ENCODE assay signal across 9 cellular contexts in genomic region chr12:42587564-42588307, GRCh38. TPM values are rescaled to one million over a fixed set of nuclear protein-coding genes. Genes with fewer than 3 reads are reported as not detected.
DNase-seq lines count a peak whose midpoint lies in the region; ATAC-seq, FAIRE-seq and TF ChIP-seq lines count a peak whose summit lies in the region.
"Had no signal": no experiment of that assay in that cellular context is flagged by ENCODE, and none has a peak within 500 bp of the region (broad histone marks: within the 10 kb centered on the region; RNA-seq: fewer than 3 reads in every experiment).

No MANE protein-coding gene starts in this region.

- no peak overlapping the region for H3K18ac ChIP-seq in mesenchymal stem cell (ENCODE audit: low read depth in 1 of 2, low read length in 2 of 2)

- H4K20me1 ChIP-seq in SK-N-SH (ENCODE audit: insufficient read depth), result no peaks in the 10 kb centered on the region

- no peak for TF ChIP-seq RAD21 in SK-N-SH (IDR thresholded peaks at IDR 0.05; ENCODE audit: low read length)

- no peaks in the 10 kb centered on the region for H3K36me3 Mint-ChIP-seq in activated naive CD4-positive, alpha-beta T cell treated with anti-CD3 and anti-CD28 coated beads, Interleukin-2, amount 50 U/mL, for 24 hours

- no peak overlapping the region for H2BK15ac ChIP-seq in mesenchymal stem cell (ENCODE audit: low read depth, poor library complexity, severe bottlenecking)

- no peak overlapping the region for H3K27ac Mint-ChIP-seq in activated naive CD4-positive, alpha-beta T cell treated with anti-CD3 and anti-CD28 coated beads, Interleukin-2, amount 50 U/mL, for 24 hours
- H3K27ac Mint-ChIP-seq: activated CD8-positive, alpha-beta T cell treated with anti-CD3 and anti-CD28 coated beads, Interleukin-2, amount 10 ng/mL, durations not matched to agents 7 days and 5 days had no signal

- H2AK5ac ChIP-seq in mesenchymal stem cell (ENCODE audit: low read length, severe bottlenecking), result no peak overlapping the region

- no peak for TF ChIP-seq CTCF in breast epithelium (IDR thresholded peaks at IDR 0.05)
- no peak for TF ChIP-seq CTCF in upper lobe of right lung (IDR thresholded peaks at IDR 0.05)
- no peak for TF ChIP-seq CTCF in SK-N-SH (IDR thresholded peaks at IDR 0.05)

- no peak overlapping the region for H2BK5ac ChIP-seq in mesenchymal stem cell (ENCODE audit: low read depth, low read length, poor library complexity, severe bottlenecking)

- no peak overlapping the region for H2AFZ ChIP-seq in mesenchymal stem cell (ENCODE audit: low read depth, low read length)
- H2AFZ ChIP-seq in SK-N-SH (ENCODE audit: low read depth), result no peak overlapping the region

- no peak for TF ChIP-seq POLR2A in breast epithelium (IDR thresholded peaks at IDR 0.05)

- no peak overlapping the region for H3K23ac ChIP-seq in mesenchymal stem cell (ENCODE audit: low read length in 2 of 2)

- H3K27me3 Mint-ChIP-seq in activated naive CD4-positive, alpha-beta T cell treated with anti-CD3 and anti-CD28 coated beads, Interleukin-2, amount 50 U/mL, for 24 hours, result peaks cover 33% of the 10 kb centered on the region

- H3K79me1 ChIP-seq in mesenchymal stem cell (replicated peaks; ENCODE audit: low read length, poor library complexity, severe bottlenecking), result peaks cover 2% of the 10 kb centered on the region

- no peak overlapping the region for H3K4ac ChIP-seq in mesenchymal stem cell (ENCODE audit: low read depth in 1 of 2, low read length in 2 of 2)

- H2BK120ac ChIP-seq in mesenchymal stem cell (ENCODE audit: low read depth, low read length), result no peak overlapping the region

- H3K4me3 ChIP-seq in breast epithelium (peak overlapping the region; percentile 82 to 98 (median 87)), mesenchymal stem cell (ENCODE audit: insufficient read depth in 1 of 2, low read depth in 1 of 2, low read length in 2 of 2) (peak overlapping the region; percentile 57 to 88), upper lobe of right lung (peak overlapping the region; percentile 82), SK-N-SH (ENCODE audit: low read depth in 2 of 2, low read length in 1 of 2) (peak overlapping the region in 1 of 2 experiments; percentile 62; a peak in 2 of 4 replicates)

- POLR2A ChIA-PET in SK-N-SH (lab: Yijun Ruan, JAX), result no interaction called here

- H4K91ac ChIP-seq in mesenchymal stem cell (ENCODE audit: low read length), result no peak overlapping the region

- no peak for DNase-seq in activated naive CD4-positive, alpha-beta T cell treated with anti-CD3 and anti-CD28 coated beads, Interleukin-2, amount 50 U/mL, for 16 hours
- DNase-seq in breast epithelium (ENCODE audit: low spot score in 2 of 2), result no peak
- no peak for DNase-seq in mesenchymal stem cell
- DNase-seq in upper lobe of right lung, result no peak
- no peak for DNase-seq in SK-N-SH
- DNase-seq in RCC 7860 (ENCODE audit: low spot score), result no peak
- no peak for DNase-seq in activated gamma-delta T cell treated with Interleukin-2 at 50 U/mL for 16 hours
- DNase-seq: activated CD8-positive, alpha-beta T cell treated with anti-CD3 and anti-CD28 coated beads, Interleukin-2, amount 10 ng/mL, durations not matched to agents 7 days and 5 days had no signal

- no peak for TF ChIP-seq EP300 in SK-N-SH (IDR thresholded peaks at IDR 0.05; ENCODE audit: borderline replicate concordance in 1 of 2, low read depth in 1 of 2, low read length in 1 of 2)

- no peak overlapping the region for H4K8ac ChIP-seq in mesenchymal stem cell (ENCODE audit: low read length)

- H3K9me3 ChIP-seq in breast epithelium (no peaks in the 10 kb centered on the region), mesenchymal stem cell (ENCODE audit: control insufficient read depth, low read length) (no peaks in the 10 kb centered on the region), upper lobe of right lung (no peaks in the 10 kb centered on the region), SK-N-SH (no peaks in the 10 kb centered on the region)

- no peak for ATAC-seq in upper lobe of right lung
- ATAC-seq: activated CD8-positive, alpha-beta T cell treated with anti-CD3 and anti-CD28 coated beads, Interleukin-2, amount 10 ng/mL, durations not matched to agents 7 days and 5 days had no signal

- H3K9me2 ChIP-seq in SK-N-SH, result no peaks in the 10 kb centered on the region

- H3K4me1 Mint-ChIP-seq in activated naive CD4-positive, alpha-beta T cell treated with anti-CD3 and anti-CD28 coated beads, Interleukin-2, amount 50 U/mL, for 24 hours, result peaks cover 13% of the 10 kb centered on the region

- H3K4me1 ChIP-seq in breast epithelium, result peaks cover 0 to 7% of the 10 kb centered on the region in 2 donors
- peaks cover 11% of the 10 kb centered on the region for H3K4me1 ChIP-seq in mesenchymal stem cell (ENCODE audit: control insufficient read depth, insufficient read depth, low read depth, low read length)
- H3K4me1 ChIP-seq in upper lobe of right lung, result peaks cover 30% of the 10 kb centered on the region
- peaks cover 7 to 27% of the 10 kb centered on the region in 2 experiments; a peak in 3 of 4 replicates for H3K4me1 ChIP-seq in SK-N-SH (ENCODE audit: control insufficient read depth in 1 of 2, insufficient read depth in 2 of 2, low read depth in 1 of 2, low read length in 1 of 2)

- no peaks in the 10 kb centered on the region for H3K27me3 ChIP-seq in breast epithelium
- H3K27me3 ChIP-seq in mesenchymal stem cell (ENCODE audit: control insufficient read depth in 1 of 2, insufficient read depth in 1 of 2, low read length in 2 of 2), result no peaks in the 10 kb centered on the region
- peaks cover 10% of the 10 kb centered on the region for H3K27me3 ChIP-seq in upper lobe of right lung
- H3K27me3 ChIP-seq in SK-N-SH (ENCODE audit: insufficient read depth), result peaks cover 33% of the 10 kb centered on the region

- no peak overlapping the region for H2BK12ac ChIP-seq in mesenchymal stem cell (ENCODE audit: low read length in 2 of 2)

- H3K27ac ChIP-seq in breast epithelium, result no peak overlapping the region
- H3K27ac ChIP-seq in mesenchymal stem cell (ENCODE audit: low read length, poor library complexity, severe bottlenecking), result peak overlapping the region; percentile 78
- H3K27ac ChIP-seq in upper lobe of right lung, result peak overlapping the region; percentile 36
- H3K27ac ChIP-seq in SK-N-SH (ENCODE audit: low read depth in 2 of 2, low read length in 1 of 2), result peak overlapping the region in 1 of 2 experiments; percentile 53; a peak in 2 of 4 replicates

- H3K9ac ChIP-seq in mesenchymal stem cell (ENCODE audit: low read length) (peak overlapping the region; percentile 87), SK-N-SH (no peak overlapping the region)

- no peaks in the 10 kb centered on the region for H3F3A ChIP-seq in SK-N-SH (replicated peaks; ENCODE audit: insufficient read depth)

- H3K9me3 Mint-ChIP-seq in activated naive CD4-positive, alpha-beta T cell treated with anti-CD3 and anti-CD28 coated beads, Interleukin-2, amount 50 U/mL, for 24 hours, result no peaks in the 10 kb centered on the region

- intact Hi-C loops in breast epithelium (cut with DNase I; ENCODE audit: low total_unique reads) (no loop called here), upper lobe of right lung (cut with DNase I) (no loop called here)

- no peak for FAIRE-seq in RCC 7860 (lab: Jason Lieb, UNC)

- H3K4me3 Mint-ChIP-seq in activated naive CD4-positive, alpha-beta T cell treated with anti-CD3 and anti-CD28 coated beads, Interleukin-2, amount 50 U/mL, for 24 hours, result peak overlapping the region; percentile 33

- no peaks in the 10 kb centered on the region for H3K36me3 ChIP-seq in breast epithelium
- H3K36me3 ChIP-seq in mesenchymal stem cell (ENCODE audit: control insufficient read depth in 1 of 2, insufficient read depth in 2 of 2, low read depth in 1 of 2, low read length in 2 of 2), result peaks cover 6% of the 10 kb centered on the region in 2 experiments
- no peaks in the 10 kb centered on the region for H3K36me3 ChIP-seq in upper lobe of right lung
- no peaks in the 10 kb centered on the region for H3K36me3 ChIP-seq in SK-N-SH (replicated peaks in 1 of 2; ENCODE audit: control insufficient read depth in 1 of 2, insufficient read depth in 2 of 2, low read length in 1 of 2)

- CTCF ChIA-PET in SK-N-SH (lab: Yijun Ruan, JAX), result interaction anchor here (0.9 to 2.6 kb wide), 15 partner anchors 10 to 751 kb away, joined by 3 to 23 read pairs (median 6); no protein-coding TSS in a partner anchor

- no peak overlapping the region for H3K14ac ChIP-seq in mesenchymal stem cell (ENCODE audit: low read length in 2 of 2)

- H3K4me2 ChIP-seq in mesenchymal stem cell (ENCODE audit: low read length, poor library complexity, severe bottlenecking) (peak overlapping the region; percentile 61), SK-N-SH (no peak overlapping the region)

- H3K79me2 ChIP-seq in SK-N-SH (ENCODE audit: insufficient read depth), result no peaks in the 10 kb centered on the region

- WGBS in mesenchymal stem cell, result 23% methylated on average over 7 of the region's 7 CpGs
- 64% methylated on average over 7 of the region's 7 CpGs for WGBS in SK-N-SH (ENCODE audit: low lambda C conversion rate)

TF ChIP-seq in SK-N-SH, 30 proteins besides CTCF, POLR2A, EP300 and RAD21 (continues in another document):
- no peak for TF ChIP-seq NFIC (IDR thresholded peaks at IDR 0.05; ENCODE audit: borderline replicate concordance)
- TF ChIP-seq NRF1 (IDR thresholded peaks at IDR 0.05; ENCODE audit: low read depth, low read length), result no peak
- no peak for TF ChIP-seq CHD2 (IDR thresholded peaks at IDR 0.05; ENCODE audit: low read length, partially characterized antibody)
- no peak for TF ChIP-seq JUND (IDR thresholded peaks at IDR 0.05)
- no peak for TF ChIP-seq TAF1 (IDR thresholded peaks at IDR 0.05; ENCODE audit: borderline replicate concordance, low read depth, low read length)
- TF ChIP-seq GATA2 (CRISPR knock-in tag; IDR thresholded peaks at IDR 0.05), result no peak
- TF ChIP-seq FOSL2 (IDR thresholded peaks at IDR 0.05; ENCODE audit: borderline replicate concordance, low read depth), result no peak
- TF ChIP-seq MAX (IDR thresholded peaks at IDR 0.05; ENCODE audit: low read depth), result no peak
- TF ChIP-seq, protein P1, sequence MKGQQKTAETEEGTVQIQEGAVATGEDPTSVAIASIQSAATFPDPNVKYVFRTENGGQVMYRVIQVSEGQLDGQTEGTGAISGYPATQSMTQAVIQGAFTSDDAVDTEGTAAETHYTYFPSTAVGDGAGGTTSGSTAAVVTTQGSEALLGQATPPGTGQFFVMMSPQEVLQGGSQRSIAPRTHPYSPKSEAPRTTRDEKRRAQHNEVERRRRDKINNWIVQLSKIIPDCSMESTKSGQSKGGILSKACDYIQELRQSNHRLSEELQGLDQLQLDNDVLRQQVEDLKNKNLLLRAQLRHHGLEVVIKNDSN (IDR thresholded peaks at IDR 0.05; ENCODE audit: borderline replicate concordance, low read depth), result no peak

RNA-seq across cellular contexts. Expression of gene PRICKLE1, which starts 1.8 kb away (rescaled TPM):
- 1 to 10 TPM; 6.4 to 9.4 (median 9.2) TPM for total RNA-seq in breast epithelium
- polyA plus RNA-seq in mesenchymal stem cell (2013, experiment 1 of 2), result 1.5 TPM
- polyA plus RNA-seq in mesenchymal stem cell (2013, experiment 2 of 2), result 1.5 TPM
- 18.4 TPM for total RNA-seq in upper lobe of right lung
- 0.45 and 1.2 TPM in 2 replicates for polyA plus RNA-seq in SK-N-SH (2012; rRNA removed)
- 0.48 and 0.55 TPM in 2 replicates for polyA plus RNA-seq in SK-N-SH (2012; cell fraction: cytosol; rRNA removed)
- 0.56 and 1.5 TPM in 2 replicates for polyA plus RNA-seq in SK-N-SH (2012; cell fraction: nucleus; rRNA removed)

Comparison
In these comparisons a context has a peak if more than half of its experiments do, and no peak if none do; other contexts are left out.
1. H3K27ac ChIP-seq: peak in mesenchymal stem cell (single experiment) and upper lobe of right lung (single experiment); none in breast epithelium (0 of 2).